In the genomic region with DNA sequence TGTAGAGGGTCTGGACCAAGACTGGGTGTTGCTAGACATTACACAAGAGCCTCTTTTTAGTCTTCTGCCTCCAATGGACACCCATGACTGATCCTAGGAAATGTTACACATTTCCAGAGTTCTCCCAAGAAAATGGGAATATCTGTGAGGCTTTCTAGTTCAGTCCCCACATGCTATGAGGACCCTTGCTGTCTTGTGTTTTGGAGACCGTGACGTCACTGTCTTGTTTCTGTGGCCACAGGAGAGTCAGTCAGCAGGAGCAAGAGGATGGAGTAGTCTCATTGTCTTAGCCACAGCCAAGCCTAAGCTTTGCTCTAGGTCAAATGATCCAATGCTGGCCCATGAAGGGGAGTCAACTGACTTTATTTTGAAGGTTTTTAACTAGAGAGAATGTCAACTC, we compare ENCODE assay signal across 35 cellular contexts.
"Had no signal": no experiment of that assay in that cellular context is flagged by ENCODE, and none has a peak within 500 bp of the region (broad histone marks: within the 10 kb centered on the region; RNA-seq: fewer than 3 reads in every experiment).

No MANE protein-coding gene starts in this region.

- H3K36me3 ChIP-seq: MG63 had no signal

- H3K27me3 ChIP-seq: MG63 had no signal

- H3K4me3 ChIP-seq: MG63 had no signal

- DNase-seq: Karpas-422, Kasumi-1, MG63, MM.1S, MV-4-11, NCI-H1048, NCI-H1092, NCI-H1092 treated with DMSO at 0.1 percent for 48 hours, NCI-H1105, NCI-H1105 treated with DMSO at 0.1 percent for 48 hours, NCI-H1417, NCI-H1417 treated with DMSO at 0.1 percent for 48 hours, NCI-H1436, NCI-H1436 treated with DMSO at 0.1 percent for 48 hours, NCI-H146, NCI-H1694, NCI-H1694 treated with DMSO at 0.1 percent for 48 hours, NCI-H187, NCI-H187 treated with DMSO at 0.1 percent for 48 hours, NCI-H1930, NCI-H2029, NCI-H2029 treated with DMSO at 0.1 percent for 48 hours, NCI-H2081, NCI-H2081 treated with DMSO at 0.1 percent for 48 hours, NCI-H2107, NCI-H2171, NCI-H2171 treated with DMSO at 0.1 percent for 48 hours, NCI-H2227 treated with DMSO at 0.1 percent for 48 hours, NCI-H226, NCI-H345, NCI-H446, NCI-H446 treated with DMSO at 0.1 percent for 48 hours, NCI-H510A, NCI-H510A treated with DMSO at 0.1 percent for 48 hours, NCI-H524 had no signal

- H3K9me3 ChIP-seq: MG63 had no signal
